In the genomic region with DNA sequence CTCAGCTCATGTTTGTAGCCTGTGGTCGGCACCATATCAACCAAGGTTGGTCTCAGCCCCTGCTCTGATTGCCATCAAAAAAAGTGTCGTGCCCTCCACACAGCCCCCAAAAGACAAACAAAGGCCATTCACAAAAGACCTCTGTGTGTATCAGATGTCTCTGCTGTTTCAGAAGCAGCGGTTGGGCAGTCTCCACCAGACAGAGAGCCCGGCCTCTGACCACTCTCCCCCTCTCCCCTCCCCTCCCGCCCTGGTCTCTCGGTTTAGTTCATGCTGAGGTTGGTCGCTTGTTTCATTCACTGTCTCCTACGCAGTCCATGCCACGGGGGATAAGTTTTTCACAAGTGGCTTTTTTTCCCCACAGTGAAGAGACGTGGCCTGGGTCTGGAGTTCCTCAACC, we compare ENCODE assay signal across 2 cellular contexts.
TF ChIP-seq lines count a peak whose summit lies in the region.

No MANE protein-coding gene starts in this region.

TF ChIP-seq in GM23338, 12 proteins besides CTCF, POLR2A, EP300 and RAD21 (continued from another document):
- TF ChIP-seq, protein P1, sequence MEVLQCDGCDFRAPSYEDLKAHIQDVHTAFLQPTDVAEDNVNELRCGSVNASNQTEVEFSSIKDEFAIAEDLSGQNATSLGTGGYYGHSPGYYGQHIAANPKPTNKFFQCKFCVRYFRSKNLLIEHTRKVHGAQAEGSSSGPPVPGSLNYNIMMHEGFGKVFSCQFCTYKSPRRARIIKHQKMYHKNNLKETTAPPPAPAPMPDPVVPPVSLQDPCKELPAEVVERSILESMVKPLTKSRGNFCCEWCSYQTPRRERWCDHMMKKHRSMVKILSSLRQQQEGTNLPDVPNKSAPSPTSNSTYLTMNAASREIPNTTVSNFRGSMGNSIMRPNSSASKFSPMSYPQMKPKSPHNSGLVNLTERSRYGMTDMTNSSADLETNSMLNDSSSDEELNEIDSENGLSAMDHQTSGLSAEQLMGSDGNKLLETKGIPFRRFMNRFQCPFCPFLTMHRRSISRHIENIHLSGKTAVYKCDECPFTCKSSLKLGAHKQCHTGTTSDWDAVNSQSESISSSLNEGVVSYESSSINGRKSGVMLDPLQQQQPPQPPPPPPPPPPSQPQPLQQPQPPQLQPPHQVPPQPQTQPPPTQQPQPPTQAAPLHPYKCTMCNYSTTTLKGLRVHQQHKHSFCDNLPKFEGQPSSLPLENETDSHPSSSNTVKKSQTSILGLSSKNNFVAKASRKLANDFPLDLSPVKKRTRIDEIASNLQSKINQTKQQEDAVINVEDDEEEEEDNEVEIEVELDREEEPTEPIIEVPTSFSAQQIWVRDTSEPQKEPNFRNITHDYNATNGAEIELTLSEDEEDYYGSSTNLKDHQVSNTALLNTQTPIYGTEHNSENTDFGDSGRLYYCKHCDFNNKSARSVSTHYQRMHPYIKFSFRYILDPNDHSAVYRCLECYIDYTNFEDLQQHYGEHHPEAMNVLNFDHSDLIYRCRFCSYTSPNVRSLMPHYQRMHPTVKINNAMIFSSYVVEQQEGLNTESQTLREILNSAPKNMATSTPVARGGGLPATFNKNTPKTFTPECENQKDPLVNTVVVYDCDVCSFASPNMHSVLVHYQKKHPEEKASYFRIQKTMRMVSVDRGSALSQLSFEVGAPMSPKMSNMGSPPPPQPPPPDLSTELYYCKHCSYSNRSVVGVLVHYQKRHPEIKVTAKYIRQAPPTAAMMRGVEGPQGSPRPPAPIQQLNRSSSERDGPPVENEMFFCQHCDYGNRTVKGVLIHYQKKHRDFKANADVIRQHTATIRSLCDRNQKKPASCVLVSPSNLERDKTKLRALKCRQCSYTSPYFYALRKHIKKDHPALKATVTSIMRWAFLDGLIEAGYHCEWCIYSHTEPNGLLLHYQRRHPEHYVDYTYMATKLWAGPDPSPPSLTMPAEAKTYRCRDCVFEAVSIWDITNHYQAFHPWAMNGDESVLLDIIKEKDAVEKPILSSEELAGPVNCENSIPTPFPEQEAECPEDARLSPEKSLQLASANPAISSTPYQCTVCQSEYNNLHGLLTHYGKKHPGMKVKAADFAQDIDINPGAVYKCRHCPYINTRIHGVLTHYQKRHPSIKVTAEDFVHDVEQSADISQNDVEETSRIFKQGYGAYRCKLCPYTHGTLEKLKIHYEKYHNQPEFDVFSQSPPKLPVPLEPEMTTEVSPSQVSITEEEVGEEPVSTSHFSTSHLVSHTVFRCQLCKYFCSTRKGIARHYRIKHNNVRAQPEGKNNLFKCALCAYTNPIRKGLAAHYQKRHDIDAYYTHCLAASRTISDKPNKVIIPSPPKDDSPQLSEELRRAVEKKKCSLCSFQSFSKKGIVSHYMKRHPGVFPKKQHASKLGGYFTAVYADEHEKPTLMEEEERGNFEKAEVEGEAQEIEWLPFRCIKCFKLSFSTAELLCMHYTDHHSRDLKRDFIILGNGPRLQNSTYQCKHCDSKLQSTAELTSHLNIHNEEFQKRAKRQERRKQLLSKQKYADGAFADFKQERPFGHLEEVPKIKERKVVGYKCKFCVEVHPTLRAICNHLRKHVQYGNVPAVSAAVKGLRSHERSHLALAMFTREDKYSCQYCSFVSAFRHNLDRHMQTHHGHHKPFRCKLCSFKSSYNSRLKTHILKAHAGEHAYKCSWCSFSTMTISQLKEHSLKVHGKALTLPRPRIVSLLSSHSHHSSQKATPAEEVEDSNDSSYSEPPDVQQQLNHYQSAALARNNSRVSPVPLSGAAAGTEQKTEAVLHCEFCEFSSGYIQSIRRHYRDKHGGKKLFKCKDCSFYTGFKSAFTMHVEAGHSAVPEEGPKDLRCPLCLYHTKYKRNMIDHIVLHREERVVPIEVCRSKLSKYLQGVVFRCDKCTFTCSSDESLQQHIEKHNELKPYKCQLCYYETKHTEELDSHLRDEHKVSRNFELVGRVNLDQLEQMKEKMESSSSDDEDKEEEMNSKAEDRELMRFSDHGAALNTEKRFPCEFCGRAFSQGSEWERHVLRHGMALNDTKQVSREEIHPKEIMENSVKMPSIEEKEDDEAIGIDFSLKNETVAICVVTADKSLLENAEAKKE (CRISPR knock-in tag; IDR thresholded peaks at IDR 0.05) = no peak
- TF ChIP-seq EZH2 (IDR thresholded peaks at IDR 0.05; ENCODE audit: low read depth, unreplicated experiment) (no peak), ZNF114 (CRISPR knock-in tag; IDR thresholded peaks at IDR 0.05) (no peak), JUNB (IDR thresholded peaks at IDR 0.05; ENCODE audit: unreplicated experiment) (no peak), CREB1 (CRISPR knock-in tag; IDR thresholded peaks at IDR 0.05; ENCODE audit: low read depth) (no peak)
- TF ChIP-seq, protein P2, sequence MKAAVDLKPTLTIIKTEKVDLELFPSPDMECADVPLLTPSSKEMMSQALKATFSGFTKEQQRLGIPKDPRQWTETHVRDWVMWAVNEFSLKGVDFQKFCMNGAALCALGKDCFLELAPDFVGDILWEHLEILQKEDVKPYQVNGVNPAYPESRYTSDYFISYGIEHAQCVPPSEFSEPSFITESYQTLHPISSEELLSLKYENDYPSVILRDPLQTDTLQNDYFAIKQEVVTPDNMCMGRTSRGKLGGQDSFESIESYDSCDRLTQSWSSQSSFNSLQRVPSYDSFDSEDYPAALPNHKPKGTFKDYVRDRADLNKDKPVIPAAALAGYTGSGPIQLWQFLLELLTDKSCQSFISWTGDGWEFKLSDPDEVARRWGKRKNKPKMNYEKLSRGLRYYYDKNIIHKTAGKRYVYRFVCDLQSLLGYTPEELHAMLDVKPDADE (IDR thresholded peaks at IDR 0.05) = no peak

TF ChIP-seq in WTC11, 78 proteins besides CTCF, POLR2A, EP300 and RAD21 (continued from another document):
- TF ChIP-seq, protein P3, sequence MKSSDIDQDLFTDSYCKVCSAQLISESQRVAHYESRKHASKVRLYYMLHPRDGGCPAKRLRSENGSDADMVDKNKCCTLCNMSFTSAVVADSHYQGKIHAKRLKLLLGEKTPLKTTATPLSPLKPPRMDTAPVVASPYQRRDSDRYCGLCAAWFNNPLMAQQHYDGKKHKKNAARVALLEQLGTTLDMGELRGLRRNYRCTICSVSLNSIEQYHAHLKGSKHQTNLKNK (CRISPR knock-in tag; IDR thresholded peaks at IDR 0.05) = no peak
- TF ChIP-seq TP53 (CRISPR knock-in tag; IDR thresholded peaks at IDR 0.05) (no peak), NFE2L1 (CRISPR knock-in tag; IDR thresholded peaks at IDR 0.05) (no peak), NR1H2 (CRISPR knock-in tag; IDR thresholded peaks at IDR 0.05) (no peak), ZNF219 (CRISPR knock-in tag; IDR thresholded peaks at IDR 0.05; ENCODE audit: borderline replicate concordance) (no peak), SMAD4 (CRISPR knock-in tag; IDR thresholded peaks at IDR 0.05) (no peak), ESRRA (CRISPR knock-in tag; IDR thresholded peaks at IDR 0.05; ENCODE audit: borderline replicate concordance) (no peak), JAZF1 (CRISPR knock-in tag; IDR thresholded peaks at IDR 0.05) (no peak)
- TF ChIP-seq, protein P4, sequence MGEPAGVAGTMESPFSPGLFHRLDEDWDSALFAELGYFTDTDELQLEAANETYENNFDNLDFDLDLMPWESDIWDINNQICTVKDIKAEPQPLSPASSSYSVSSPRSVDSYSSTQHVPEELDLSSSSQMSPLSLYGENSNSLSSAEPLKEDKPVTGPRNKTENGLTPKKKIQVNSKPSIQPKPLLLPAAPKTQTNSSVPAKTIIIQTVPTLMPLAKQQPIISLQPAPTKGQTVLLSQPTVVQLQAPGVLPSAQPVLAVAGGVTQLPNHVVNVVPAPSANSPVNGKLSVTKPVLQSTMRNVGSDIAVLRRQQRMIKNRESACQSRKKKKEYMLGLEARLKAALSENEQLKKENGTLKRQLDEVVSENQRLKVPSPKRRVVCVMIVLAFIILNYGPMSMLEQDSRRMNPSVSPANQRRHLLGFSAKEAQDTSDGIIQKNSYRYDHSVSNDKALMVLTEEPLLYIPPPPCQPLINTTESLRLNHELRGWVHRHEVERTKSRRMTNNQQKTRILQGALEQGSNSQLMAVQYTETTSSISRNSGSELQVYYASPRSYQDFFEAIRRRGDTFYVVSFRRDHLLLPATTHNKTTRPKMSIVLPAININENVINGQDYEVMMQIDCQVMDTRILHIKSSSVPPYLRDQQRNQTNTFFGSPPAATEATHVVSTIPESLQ (CRISPR knock-in tag; IDR thresholded peaks at IDR 0.05) = no peak
